Comparison of ENCODE assay signal across 17 cellular contexts in genomic region chr1:112983540-112984131, GRCh38. TPM values are rescaled to one million over a fixed set of nuclear protein-coding genes. Genes with fewer than 3 reads are reported as not detected.
DNase-seq lines count a peak whose midpoint lies in the region; ATAC-seq, FAIRE-seq and TF ChIP-seq lines count a peak whose summit lies in the region.
"Had no signal": no experiment of that assay in that cellular context is flagged by ENCODE, and none has a peak within 500 bp of the region (broad histone marks: within the 10 kb centered on the region; RNA-seq: fewer than 3 reads in every experiment).

No MANE protein-coding gene starts in this region.

- 88% methylated on average over 6 of the region's 6 CpGs; no CpG with 5 or more reads in 1 of the 2 experiments for WGBS in H1 (ENCODE audit: extremely low coverage in 1 of 2, insufficient coverage in 1 of 2, insufficient read length in 1 of 2, insufficient replicate concordance in 2 of 2, low coverage in 1 of 2, low lambda C conversion rate in 2 of 2, missing lambda C conversion rate in 1 of 2), 2 experiments
- 96% methylated on average over 6 of the region's 6 CpGs for WGBS in mammary epithelial cell (ENCODE audit: low coverage, missing lambda C conversion rate)

- H3K27me3 ChIP-seq in H1 (replicated peaks in 1 of 4; ENCODE audit: control insufficient read depth in 3 of 4, extremely low read depth in 1 of 4, insufficient read depth in 3 of 4, low read length in 3 of 4): no peaks in the 10 kb centered on the region
- no peaks in the 10 kb centered on the region for H3K27me3 ChIP-seq in gastrocnemius medialis
- no peaks in the 10 kb centered on the region for H3K27me3 ChIP-seq in mammary epithelial cell (ENCODE audit: insufficient read depth, low read length)
- H3K27me3 ChIP-seq: dorsolateral prefrontal cortex, gastroesophageal sphincter, left lung had no signal

- no peak overlapping the region for H3K56ac ChIP-seq in H1 (replicated peaks; ENCODE audit: insufficient read length, low read depth, low read length)

- no peak overlapping the region for H4K5ac ChIP-seq in H1 (ENCODE audit: insufficient read length, low read depth, low read length)

- no TSS peak for BruUV-seq in mammary epithelial cell (replicated peaks; lab: Mats Ljungman, UMichigan)

- H3K18ac ChIP-seq in H1 (ENCODE audit: extremely low read depth, low read length): no peak overlapping the region

- no peak for TF ChIP-seq CTCF in H1 (IDR thresholded peaks at IDR 0.05; ENCODE audit: control extremely low read depth in 1 of 3, insufficient read depth in 1 of 3, low read depth in 1 of 3, low read length in 3 of 3)
- TF ChIP-seq CTCF in gastrocnemius medialis (IDR thresholded peaks at IDR 0.05 in 4 of 5, conservative IDR thresholded peaks at IDR 0.05 in 1 of 5): no peak
- TF ChIP-seq CTCF in mammary epithelial cell (conservative IDR thresholded peaks at IDR 0.05 in 1 of 2, IDR thresholded peaks at IDR 0.05 in 1 of 2; ENCODE audit: extremely low read depth in 1 of 2, insufficient read depth in 1 of 2, low read depth in 1 of 2, low read length in 2 of 2): no peak

- no peak for TF ChIP-seq POLR2A in H1 (IDR thresholded peaks at IDR 0.05; ENCODE audit: control extremely low read depth in 1 of 2, low read depth in 2 of 2, low read length in 2 of 2)
- TF ChIP-seq POLR2A in gastrocnemius medialis (IDR thresholded peaks at IDR 0.05): no peak

- H3K9me3 ChIP-seq in H1 (ENCODE audit: insufficient read depth in 2 of 2, low read depth in 1 of 2, low read length in 1 of 2) (no peaks in the 10 kb centered on the region), gastrocnemius medialis (no peaks in the 10 kb centered on the region), mammary epithelial cell (replicated peaks; ENCODE audit: insufficient read depth, low read length) (no peaks in the 10 kb centered on the region)
- H3K9me3 ChIP-seq: gastroesophageal sphincter, left lung had no signal

- DNase-seq in GM18507 (ENCODE audit: extremely low spot score, insufficient read length, low read depth) (no peak), NOMO-1 (lab: John Stamatoyannopoulos, UW; ENCODE audit: unreplicated experiment in 2 of 2) (peak; percentile 86 to 87), H1 (ENCODE audit: low read depth in 1 of 2, low spot score in 2 of 2) (no peak), gastrocnemius medialis (no peak), midbrain (lab: John Stamatoyannopoulos, UW) (no peak), NCI-H187 (lab: John Stamatoyannopoulos, UW) (no peak), mammary epithelial cell (no peak)
- DNase-seq: activated effector memory CD4-positive, alpha-beta T cell treated with Interleukin-2 at 50 U/mL for 16 hours; left lung; NCI-H187 treated with DMSO at 0.1 percent for 48 hours; NCI-H446; NK-92 treated with Interleukin-12 subunit alpha and Interleukin-12 subunit beta, amount 100 ng/mL, for 24 hours; SHP77 treated with DMSO at 0.1 percent for 48 hours had no signal

- FAIRE-seq in GM18507 (lab: Jason Lieb, UNC) (peak; percentile 57), H1 (lab: Jason Lieb, UNC) (no peak)
- FAIRE-seq: urothelium cell line had no signal

- H2BK120ac ChIP-seq in H1 (replicated peaks; ENCODE audit: low read depth, low read length): no peak overlapping the region

- H4K91ac ChIP-seq in H1 (replicated peaks; ENCODE audit: insufficient read length, low read length): no peak overlapping the region

- ATAC-seq in gastrocnemius medialis: no peak
- ATAC-seq: gastroesophageal sphincter had no signal

- H3K4ac ChIP-seq in H1 (replicated peaks; ENCODE audit: insufficient read length, low read depth, low read length): no peak overlapping the region

- dilution Hi-C loops in mammary epithelial cell (cut with HindIII; ENCODE audit: low sequenced_read_pairs): no loop called here

- H3K36me3 ChIP-seq in H1 (ENCODE audit: control insufficient read depth in 2 of 4, insufficient read depth in 4 of 4, low read length in 3 of 4): no peaks in the 10 kb centered on the region; a peak in 1 of 8 replicates
- no peaks in the 10 kb centered on the region for H3K36me3 ChIP-seq in gastrocnemius medialis
- no peaks in the 10 kb centered on the region for H3K36me3 ChIP-seq in mammary epithelial cell (ENCODE audit: insufficient read depth, low read length)
- H3K36me3 ChIP-seq: gastroesophageal sphincter, left lung had no signal

- no peaks in the 10 kb centered on the region for H3K79me2 ChIP-seq in H1 (ENCODE audit: control insufficient read depth in 1 of 2, insufficient read depth in 2 of 2, low read length in 2 of 2)
- H3K79me2 ChIP-seq in mammary epithelial cell (ENCODE audit: insufficient read depth, low read length): peaks cover 5% of the 10 kb centered on the region

- H3K4me1 ChIP-seq in H1 (replicated peaks in 1 of 4; ENCODE audit: control insufficient read depth in 3 of 4, insufficient read depth in 4 of 4, low read length in 3 of 4) (no peaks in the 10 kb centered on the region), gastrocnemius medialis (peaks cover 41% of the 10 kb centered on the region in 2 donors), mammary epithelial cell (ENCODE audit: insufficient read depth, low read length) (peaks cover 5% of the 10 kb centered on the region)

- H2BK5ac ChIP-seq in H1 (ENCODE audit: low read depth, low read length): no peak overlapping the region

- no peak for TF ChIP-seq EP300 in H1 (IDR thresholded peaks at IDR 0.05; ENCODE audit: borderline replicate concordance in 1 of 2, low read depth in 2 of 2, low read length in 2 of 2)

- no peak for TF ChIP-seq RAD21 in H1 (IDR thresholded peaks at IDR 0.05 in 1 of 2, conservative IDR thresholded peaks at IDR 0.05 in 1 of 2; ENCODE audit: low read depth in 2 of 2, low read length in 2 of 2)

- H4K8ac ChIP-seq in H1 (ENCODE audit: extremely low read depth, insufficient read depth, low read length): no peak overlapping the region

- H2BK12ac ChIP-seq in H1 (ENCODE audit: low read depth, low read length): no peak overlapping the region

- in situ Hi-C loops in gastrocnemius medialis (cut with MboI; ENCODE audit: low sequenced_read_pairs in 4 of 4): no loop called here
- in situ Hi-C loops in mammary epithelial cell (cut with MboI; ENCODE audit: low sequenced_read_pairs in 2 of 2): no loop called here

- CTCF ChIA-PET in H1 (lab: Charles Lee; ENCODE audit: partially characterized antibody) (interaction anchor here (1.7 kb wide), 1 partner anchor 9 kb away, joined by 5 read pairs; no protein-coding TSS in a partner anchor), mammary epithelial cell (lab: Charles Lee; ENCODE audit: low non-redundant PET) (no interaction called here)

- H2BK20ac ChIP-seq in H1 (ENCODE audit: low read length): no peak overlapping the region

- intact Hi-C loops in gastrocnemius medialis (cut with DNase I; ENCODE audit: low total_unique reads) (loop anchor here (1.0 to 2.0 kb wide), 2 partner anchors 11 to 27 kb away; partner anchors contain the start of gene SLC16A1), mammary epithelial cell (cut with micrococcal nuclease) (no loop called here)

- H3K9ac ChIP-seq in H1 (replicated peaks in 1 of 4; ENCODE audit: extremely low read depth in 1 of 4, low read depth in 3 of 4, low read length in 3 of 4) (no peak overlapping the region), mammary epithelial cell (ENCODE audit: insufficient read depth, low read length) (no peak overlapping the region)

- POLR2A ChIA-PET in H1 (lab: Charles Lee; ENCODE audit: partially characterized antibody): interaction anchor here (1.6 kb wide), 1 partner anchor 33 kb away, joined by 4 read pairs; no protein-coding TSS in a partner anchor

- H2AFZ ChIP-seq in H1 (ENCODE audit: low read length) (no peak overlapping the region), mammary epithelial cell (ENCODE audit: low read depth, low read length) (no peak overlapping the region)

- H3K23ac ChIP-seq in H1 (ENCODE audit: insufficient read length): no peak overlapping the region

- H3K27ac ChIP-seq in H1 (ENCODE audit: low read depth, low read length) (no peak overlapping the region), gastrocnemius medialis (peak overlapping the region; percentile 91 to 94 (median 94)), mammary epithelial cell (ENCODE audit: insufficient read depth, low read depth, low read length) (no peak overlapping the region)
- H3K27ac ChIP-seq: epithelial cell of prostate, gastroesophageal sphincter, left lung had no signal

- H2AK5ac ChIP-seq in H1 (ENCODE audit: low read depth, low read length): no peak overlapping the region

- no peaks in the 10 kb centered on the region for H3K23me2 ChIP-seq in H1 (ENCODE audit: low read depth, low read length)

- no peaks in the 10 kb centered on the region for H3K79me1 ChIP-seq in H1 (ENCODE audit: low read depth, low read length)

- no peak overlapping the region for H3K4me2 ChIP-seq in H1 (ENCODE audit: insufficient read depth in 1 of 2, low read depth in 2 of 2, low read length in 2 of 2)
- H3K4me2 ChIP-seq in mammary epithelial cell (ENCODE audit: insufficient read depth, low read depth, low read length): no peak overlapping the region

- H3K4me3 ChIP-seq in H1 (ENCODE audit: extremely low read depth in 1 of 4, insufficient read depth in 2 of 4, low read depth in 3 of 4, low read length in 4 of 4): no peak overlapping the region
- H3K4me3 ChIP-seq in gastrocnemius medialis: no peak overlapping the region
- H3K4me3 ChIP-seq in mammary epithelial cell (replicated peaks in 1 of 3; ENCODE audit: insufficient read depth in 1 of 3, low read depth in 2 of 3, low read length in 3 of 3): no peak overlapping the region
- H3K4me3 ChIP-seq: gastroesophageal sphincter, left lung had no signal

- no peaks in the 10 kb centered on the region for H4K20me1 ChIP-seq in H1 (replicated peaks in 1 of 2; ENCODE audit: control insufficient read depth in 1 of 2, insufficient read depth in 2 of 2, low read length in 2 of 2)
- no peaks in the 10 kb centered on the region for H4K20me1 ChIP-seq in mammary epithelial cell (ENCODE audit: insufficient read depth, low read length)

- no peak overlapping the region for H2BK15ac ChIP-seq in H1 (ENCODE audit: low read length)

- H3K14ac ChIP-seq in H1 (ENCODE audit: insufficient read length): no peak overlapping the region

TF ChIP-seq in H1, 55 proteins besides CTCF, POLR2A, EP300 and RAD21:
- TF ChIP-seq SRF (IDR thresholded peaks at IDR 0.05; ENCODE audit: low read depth, low read length): peak; percentile 47; the same call in 1 of the 2 replicates
- no peak for TF ChIP-seq SP2 (IDR thresholded peaks at IDR 0.05; ENCODE audit: low read length)
TF ChIP-seq in H1: peak in this region for 1.

RNA-seq across cellular contexts. Expression of gene SLC16A1, which starts 27.6 kb away (rescaled TPM):
- total RNA-seq in H1 (2021; fragmentation: NEBNext Ultra II Directional; extraction: Animal tissue kit (Norgen Biotek cat#: 25700)): 435 and 442 TPM in 2 replicates
- 508 and 545 TPM in 2 replicates for polyA plus RNA-seq in H1 (2011; rRNA removed)
- polyA plus RNA-seq in H1 (2011; cell fraction: cytosol; rRNA removed): 385 TPM
- 502 TPM for polyA plus RNA-seq in H1 (2011; cell fraction: nucleus; rRNA removed)
- 494 to 679 TPM (median 577 TPM) in 4 replicates for polyA plus RNA-seq in H1 (2012, experiment 1 of 2)
- polyA plus RNA-seq in H1 (2012, experiment 2 of 2): 40.0 TPM
- polyA plus RNA-seq in H1 (2013, experiment 1 of 2): 584 TPM
- polyA plus RNA-seq in H1 (2013, experiment 2 of 2): 535 TPM
- 1,534 and 1,897 TPM in 2 replicates for polyA minus RNA-seq in H1 (2011; rRNA and poly(A)+ RNA removed)
- polyA minus RNA-seq in H1 (2011; cell fraction: cytosol; rRNA and poly(A)+ RNA removed): 589 TPM
- 376 TPM for polyA minus RNA-seq in H1 (2011; cell fraction: nucleus; rRNA and poly(A)+ RNA removed)
- total RNA-seq in gastrocnemius medialis: 10 to 100 TPM; 26.5 to 41.6 (median 36.2) TPM
- 100 to 1,000 TPM; 167 to 239 TPM for total RNA-seq in mammary epithelial cell
- 186 TPM for polyA plus RNA-seq in mammary epithelial cell
- polyA minus RNA-seq in mammary epithelial cell: 497 TPM

Comparison
In these comparisons a context has a peak if more than half of its experiments do, and no peak if none do; other contexts are left out.
1. DNase-seq: peak in NOMO-1 (2 of 2); none in GM18507 (single experiment), H1 (0 of 2), gastrocnemius medialis (0 of 2), midbrain (single experiment), NCI-H187 (0 of 2) and mammary epithelial cell (single experiment).
2. H3K27ac ChIP-seq: peak in gastrocnemius medialis (4 of 4); none in H1 (single experiment) and mammary epithelial cell (single experiment).